ENCODE assay signal across 8 cellular contexts in genomic region chr5:151155777-151156731, GRCh38. TPM values are rescaled to one million over a fixed set of nuclear protein-coding genes. Genes with fewer than 3 reads are reported as not detected.
DNase-seq lines count a peak whose midpoint lies in the region; ATAC-seq lines count a peak whose summit lies in the region.

No MANE protein-coding gene starts in this region.

- H3K27ac ChIP-seq in SJSA1: peak overlapping the region; percentile 22

- peaks cover 26% of the 10 kb centered on the region for H3K36me3 Mint-ChIP-seq in effector memory CD8-positive, alpha-beta T cell (ENCODE audit: insufficient read depth)

- no peaks in the 10 kb centered on the region for H3K27me3 ChIP-seq in SJSA1 (replicated peaks)

- H3K4me1 Mint-ChIP-seq in effector memory CD8-positive, alpha-beta T cell (ENCODE audit: low read depth in 2 of 2): peaks cover 62 to 74% of the 10 kb centered on the region in 2 donors

- peak; percentile 69 for DNase-seq in activated effector memory CD4-positive, alpha-beta T cell treated with anti-CD3 and anti-CD28 coated beads, Interleukin-2, amount 50 U/mL, for 16 hours
- no peak for DNase-seq in activated effector memory CD4-positive, alpha-beta T cell treated with Interleukin-2 at 50 U/mL for 16 hours
- DNase-seq in SJSA1 (ENCODE audit: low read depth in 1 of 2, low spot score in 2 of 2) (peak; percentile 48 to 68), myocyte (ENCODE audit: low read depth) (peak; percentile 97), NCI-H526 treated with DMSO at 0.1 percent for 48 hours (lab: John Stamatoyannopoulos, UW) (no peak), T1000 (lab: John Stamatoyannopoulos, UW) (no peak)
- DNase-seq in effector memory CD8-positive, alpha-beta T cell: no peak

- no peaks in the 10 kb centered on the region for H3K27me3 Mint-ChIP-seq in effector memory CD8-positive, alpha-beta T cell

- H3K4me3 ChIP-seq in SJSA1: peak overlapping the region; percentile 65

- peak overlapping the region; percentile 95 for H3K27ac Mint-ChIP-seq in effector memory CD8-positive, alpha-beta T cell

- H3K9me3 ChIP-seq in SJSA1 (replicated peaks): no peaks in the 10 kb centered on the region

- ATAC-seq in HG02981 (IDR thresholded peaks at IDR 0.05; ENCODE audit: unreplicated experiment): peak; percentile 18
- no peak for ATAC-seq in effector memory CD8-positive, alpha-beta T cell (replicated peaks)

- peaks cover 45% of the 10 kb centered on the region for H3K36me3 ChIP-seq in SJSA1

- peak overlapping the region; percentile 95 to 96 for H3K4me3 Mint-ChIP-seq in effector memory CD8-positive, alpha-beta T cell

- H3K9me3 Mint-ChIP-seq in effector memory CD8-positive, alpha-beta T cell: no peaks in the 10 kb centered on the region

- peaks cover 30% of the 10 kb centered on the region for H3K4me1 ChIP-seq in SJSA1 (replicated peaks)

RNA-seq across cellular contexts. Expression of gene ANXA6, which starts 1.5 kb away (rescaled TPM):
- total RNA-seq in SJSA1 (2014; rRNA removed; shearing (Covaris generic)): 463 and 616 TPM in 2 replicates
- 591 and 661 TPM in 2 replicates for total RNA-seq in myocyte
- 596 TPM for polyA plus RNA-seq in myocyte (2012)

Comparison
In these comparisons a context has a peak if more than half of its experiments do, and no peak if none do; other contexts are left out.
1. DNase-seq: peak in activated effector memory CD4-positive, alpha-beta T cell treated with anti-CD3 and anti-CD28 coated beads, Interleukin-2, amount 50 U/mL, for 16 hours (single experiment), SJSA1 (2 of 2) and myocyte (single experiment); none in activated effector memory CD4-positive, alpha-beta T cell treated with Interleukin-2 at 50 U/mL for 16 hours (single experiment), effector memory CD8-positive, alpha-beta T cell (0 of 3), NCI-H526 treated with DMSO at 0.1 percent for 48 hours (single experiment) and T1000 (single experiment).